In the genomic region with DNA sequence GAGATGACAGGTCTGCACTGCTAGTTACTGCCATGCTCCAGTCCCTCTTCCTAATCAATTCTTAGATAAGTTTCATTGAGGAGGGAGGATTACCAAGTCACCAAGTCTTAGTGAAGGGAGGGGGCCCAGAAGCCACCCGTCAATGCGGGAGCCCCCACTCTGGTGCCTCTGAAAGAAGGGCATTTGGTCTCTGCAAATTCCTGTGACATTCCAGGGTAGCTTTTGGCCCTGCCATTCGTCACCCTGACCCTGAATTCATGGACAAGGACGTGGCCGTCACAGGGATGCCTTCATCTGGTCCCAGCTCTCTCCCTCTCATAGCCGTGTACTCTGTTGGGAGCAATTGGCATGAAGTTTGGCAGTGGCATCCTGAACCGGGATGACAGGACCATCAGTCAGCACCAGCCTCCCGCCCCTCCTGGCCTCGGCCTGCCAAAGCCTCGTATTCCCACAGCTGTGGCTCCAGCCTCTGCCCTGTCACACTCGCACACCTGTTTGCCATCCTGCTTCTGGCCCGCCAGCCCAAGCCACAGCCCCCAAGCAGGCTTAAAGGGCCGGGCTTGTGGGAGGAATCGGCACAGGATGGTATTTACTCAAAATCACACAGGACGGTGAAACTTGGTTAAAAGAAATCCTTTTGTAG, we compare ENCODE assay signal across 1 cellular context.
TF ChIP-seq lines count a peak whose summit lies in the region.

No MANE protein-coding gene starts in this region.

TF ChIP-seq in IMR-90, 13 proteins besides CTCF, POLR2A, EP300 and RAD21:
- no peak for TF ChIP-seq FOS (IDR thresholded peaks at IDR 0.05; ENCODE audit: low read depth, low read length)
